Comparison of ENCODE assay signal across 23 cellular contexts in genomic region chr6:169846286-169847056, GRCh38.
"Had no signal": no experiment of that assay in that cellular context is flagged by ENCODE, and none has a peak within 500 bp of the region (broad histone marks: within the 10 kb centered on the region; RNA-seq: fewer than 3 reads in every experiment).

No MANE protein-coding gene starts in this region.

- H3K27ac ChIP-seq: adrenal gland, ascending aorta, brain microvascular endothelial cell, dorsolateral prefrontal cortex, esophagus muscularis mucosa, gastrocnemius medialis, neutrophil, parathyroid adenoma, right lobe of liver, transverse colon had no signal

- H3K4me3 ChIP-seq: adrenal gland, ascending aorta, dorsolateral prefrontal cortex, esophagus muscularis mucosa, gastrocnemius medialis, lung, right lobe of liver, transverse colon had no signal

- H3K4me3 Mint-ChIP-seq: activated naive CD8-positive, alpha-beta T cell; activated T-cell treated with anti-CD3 and anti-CD28 coated beads, Interleukin-2, amount 50 U/mL, for 72 hours; effector memory CD8-positive, alpha-beta T cell; naive thymus-derived CD8-positive, alpha-beta T cell; stimulated activated memory B cell treated with anti-CD40 and anti-IgM and Interleukin-4, amounts not matched to agents 10 μg/mL and 1 μg/mL and 100 μg/mL, for 72 hours had no signal

- ATAC-seq: activated T-cell treated with anti-CD3 and anti-CD28 coated beads, Interleukin-2, amount 50 U/mL, for 72 hours; effector memory CD8-positive, alpha-beta T cell; gastrocnemius medialis; left colon; naive thymus-derived CD8-positive, alpha-beta T cell; right lobe of liver; stimulated activated memory B cell treated with anti-CD40 and anti-IgM and Interleukin-4, amounts not matched to agents 10 μg/mL and 1 μg/mL and 100 μg/mL, for 72 hours had no signal

- H3K36me3 Mint-ChIP-seq: activated naive CD8-positive, alpha-beta T cell; naive thymus-derived CD8-positive, alpha-beta T cell; stimulated activated memory B cell treated with anti-CD40 and anti-IgM and Interleukin-4, amounts not matched to agents 10 μg/mL and 1 μg/mL and 100 μg/mL, for 72 hours had no signal

- H3K27me3 ChIP-seq: adrenal gland, ascending aorta, brain microvascular endothelial cell, gastrocnemius medialis, right lobe of liver, transverse colon had no signal

- H3K9me3 Mint-ChIP-seq: activated T-cell treated with anti-CD3 and anti-CD28 coated beads, Interleukin-2, amount 50 U/mL, for 72 hours; effector memory CD8-positive, alpha-beta T cell; naive thymus-derived CD8-positive, alpha-beta T cell; stimulated activated memory B cell treated with anti-CD40 and anti-IgM and Interleukin-4, amounts not matched to agents 10 μg/mL and 1 μg/mL and 100 μg/mL, for 72 hours had no signal

- H3K9me3 ChIP-seq: adrenal gland, ascending aorta, esophagus muscularis mucosa, gastrocnemius medialis, neutrophil, right lobe of liver, transverse colon had no signal

- DNase-seq: activated CD4-positive, alpha-beta T cell treated with anti-CD3 and anti-CD28 coated beads, Interleukin-2, amount 50 U/mL, for 48 hours; activated T-cell treated with anti-CD3 and anti-CD28 coated beads, Interleukin-2, amount 50 U/mL, for 72 hours; brain microvascular endothelial cell; central memory CD4-positive, alpha-beta T cell; effector memory CD8-positive, alpha-beta T cell; gastrocnemius medialis; hypothalamus; left colon; small intestine; stimulated activated CD4-positive, alpha-beta T cell treated with anti-CD3 and anti-CD28 coated beads, Interleukin-15, amount 100 ng/mL, for 24 hours; T-helper 9 cell; transverse colon had no signal

- H3K4me1 ChIP-seq: adrenal gland, ascending aorta, gastrocnemius medialis, parathyroid adenoma, right lobe of liver, transverse colon had no signal

- H3K36me3 ChIP-seq: adrenal gland, ascending aorta, brain microvascular endothelial cell, esophagus muscularis mucosa, gastrocnemius medialis, neutrophil, right lobe of liver, transverse colon had no signal

- H3K4me1 Mint-ChIP-seq: naive thymus-derived CD8-positive, alpha-beta T cell had no signal

- H3K27ac Mint-ChIP-seq: activated naive CD8-positive, alpha-beta T cell; activated T-cell treated with anti-CD3 and anti-CD28 coated beads, Interleukin-2, amount 50 U/mL, for 72 hours; effector memory CD8-positive, alpha-beta T cell; stimulated activated memory B cell treated with anti-CD40 and anti-IgM and Interleukin-4, amounts not matched to agents 10 μg/mL and 1 μg/mL and 100 μg/mL, for 72 hours had no signal
